In genomic region chrX:37776987-37777325, GRCh38 we compare ENCODE assay signal across 16 cellular contexts. TPM values are rescaled to one million over a fixed set of nuclear protein-coding genes. Genes with fewer than 3 reads are reported as not detected.
DNase-seq lines count a peak whose midpoint lies in the region; ATAC-seq, FAIRE-seq and TF ChIP-seq lines count a peak whose summit lies in the region.
"Had no signal": no experiment of that assay in that cellular context is flagged by ENCODE, and none has a peak within 500 bp of the region (broad histone marks: within the 10 kb centered on the region; RNA-seq: fewer than 3 reads in every experiment).

No MANE protein-coding gene starts in this region.

- H3F3A ChIP-seq in DOHH2 (ENCODE audit: control insufficient read depth, insufficient read depth) (peaks cover 4% of the 10 kb centered on the region; the same call in 1 of the 2 replicates), GM23248 (ENCODE audit: insufficient read depth) (no peaks in the 10 kb centered on the region)

- TF ChIP-seq CTCF in DOHH2 (IDR thresholded peaks at IDR 0.05; ENCODE audit: low read depth, low read length, poor library complexity, severe bottlenecking) (no peak), upper lobe of right lung (IDR thresholded peaks at IDR 0.05) (no peak), nephron progenitor cell (IDR thresholded peaks at IDR 0.05) (no peak)

- peak; percentile 53 for FAIRE-seq in colon (lab: Jason Lieb, UNC)

- H3K9ac ChIP-seq in GM23248: no peak overlapping the region

- H3K4me1 Mint-ChIP-seq in nephron progenitor cell: no peaks in the 10 kb centered on the region

- H3K9me2 ChIP-seq in DOHH2 (replicated peaks; ENCODE audit: control insufficient read depth, low read length) (no peaks in the 10 kb centered on the region), GM23248 (ENCODE audit: insufficient read depth) (no peaks in the 10 kb centered on the region)

- DNase-seq in upper lobe of right lung (no peak), nephron progenitor cell (no peak), GM23248 (no peak)
- DNase-seq in stimulated activated CD4-positive, alpha-beta T cell treated with anti-CD3 and anti-CD28 coated beads, Interleukin-2, amount 100 ng/mL, for 24 hours: no peak
- DNase-seq: activated gamma-delta T cell treated with Interleukin-2 at 50 U/mL for 16 hours, DMS 273 treated with DMSO at 0.1 percent for 48 hours, foreskin melanocyte, NCI-H1694 treated with DMSO at 0.1 percent for 48 hours had no signal

- H2AFZ ChIP-seq in GM23248: no peak overlapping the region

- peak overlapping the region; percentile 43 for H3K4me3 ChIP-seq in DOHH2 (ENCODE audit: low read length)
- no peak overlapping the region for H3K4me3 ChIP-seq in upper lobe of right lung
- H3K4me3 ChIP-seq in GM23248: no peak overlapping the region
- H3K4me3 ChIP-seq: coronary artery, suprapubic skin had no signal

- no peaks in the 10 kb centered on the region for H3K9me3 Mint-ChIP-seq in nephron progenitor cell

- no peaks in the 10 kb centered on the region for H3K27me3 Mint-ChIP-seq in nephron progenitor cell (ENCODE audit: low read depth, poor library complexity)

- H3K4me1 ChIP-seq in DOHH2 (ENCODE audit: control insufficient read depth, low read length) (peaks cover 47% of the 10 kb centered on the region), upper lobe of right lung (no peaks in the 10 kb centered on the region), GM23248 (ENCODE audit: insufficient read depth) (no peaks in the 10 kb centered on the region)
- H3K4me1 ChIP-seq: suprapubic skin had no signal

- H3K4me2 ChIP-seq in DOHH2 (ENCODE audit: low read length) (peak overlapping the region; percentile 53), GM23248 (ENCODE audit: unreplicated experiment) (no peak overlapping the region)

- intact Hi-C loops in upper lobe of right lung (cut with DNase I): no loop called here

- H4K20me1 ChIP-seq in DOHH2 (ENCODE audit: control insufficient read depth, insufficient read depth, low read depth, low read length) (no peaks in the 10 kb centered on the region), GM23248 (ENCODE audit: insufficient read depth) (no peaks in the 10 kb centered on the region)

- H3K27ac ChIP-seq in DOHH2 (ENCODE audit: low read depth, low read length) (peak overlapping the region; percentile 18; the same call in 1 of the 2 replicates), upper lobe of right lung (no peak overlapping the region), GM23248 (no peak overlapping the region)
- H3K27ac ChIP-seq: coronary artery, suprapubic skin, VCaP had no signal

- ATAC-seq in GM19438 (IDR thresholded peaks at IDR 0.05; ENCODE audit: low read depth, unreplicated experiment) (peak; percentile 14), HG03442 (IDR thresholded peaks at IDR 0.05; ENCODE audit: unreplicated experiment) (peak; percentile 20), upper lobe of right lung (no peak)

- H3K36me3 Mint-ChIP-seq in nephron progenitor cell (ENCODE audit: low read depth): no peaks in the 10 kb centered on the region

- H3K4me3 Mint-ChIP-seq in nephron progenitor cell: no peak overlapping the region

- peaks cover 9% of the 10 kb centered on the region for H3K36me3 ChIP-seq in DOHH2 (ENCODE audit: control insufficient read depth, low read length)
- no peaks in the 10 kb centered on the region for H3K36me3 ChIP-seq in upper lobe of right lung
- H3K36me3 ChIP-seq in GM23248 (ENCODE audit: low read depth): no peaks in the 10 kb centered on the region
- H3K36me3 ChIP-seq: suprapubic skin had no signal

- no peaks in the 10 kb centered on the region for H3K27me3 ChIP-seq in DOHH2 (ENCODE audit: control insufficient read depth, low read length)
- H3K27me3 ChIP-seq in upper lobe of right lung: no peaks in the 10 kb centered on the region
- H3K27me3 ChIP-seq in GM23248 (replicated peaks; ENCODE audit: insufficient read depth): no peaks in the 10 kb centered on the region
- H3K27me3 ChIP-seq: suprapubic skin had no signal

- H3K79me2 ChIP-seq in DOHH2 (ENCODE audit: control insufficient read depth, low read length) (peaks cover 21% of the 10 kb centered on the region), GM23248 (ENCODE audit: insufficient read depth) (no peaks in the 10 kb centered on the region)

- in situ Hi-C loops in GM23248 (cut with MboI): no loop called here

- no peak overlapping the region for H3K27ac Mint-ChIP-seq in nephron progenitor cell

- 6 to 8% methylated on average over 2 of the region's 2 CpGs for WGBS in GM23248 (ENCODE audit: low coverage in 1 of 2, low lambda C conversion rate in 2 of 2, missing lambda C conversion rate in 2 of 2), 2 experiments

- H3K9me3 ChIP-seq in DOHH2 (ENCODE audit: control insufficient read depth, insufficient read depth, low read length): no peaks in the 10 kb centered on the region
- H3K9me3 ChIP-seq in upper lobe of right lung: no peaks in the 10 kb centered on the region
- H3K9me3 ChIP-seq in GM23248 (ENCODE audit: low read depth): no peaks in the 10 kb centered on the region
- H3K9me3 ChIP-seq: suprapubic skin had no signal

RNA-seq across cellular contexts. Expression of gene CYBB, which starts 2.9 kb away (rescaled TPM):
- total RNA-seq in upper lobe of right lung: 225 TPM
- not detected in 2 replicates for total RNA-seq in GM23248 (2014; rRNA removed; shearing (Covaris generic))
- not detected in 2 replicates for polyA plus RNA-seq in GM23248 (2016; fragmentation: Nextera tagmentation; extraction: Ambion mirVana)
- total RNA-seq: RPMI7951 had no signal

Comparison
In these comparisons a context has a peak if more than half of its experiments do, and no peak if none do; other contexts are left out.
1. RNA of gene CYBB, which starts 2.9 kb away (total RNA-seq): 225 TPM in upper lobe of right lung (single experiment); not detected in GM23248; every median in the first group is over 100 times any median in the second.